ENCODE assay signal across 25 cellular contexts in the genomic region with DNA sequence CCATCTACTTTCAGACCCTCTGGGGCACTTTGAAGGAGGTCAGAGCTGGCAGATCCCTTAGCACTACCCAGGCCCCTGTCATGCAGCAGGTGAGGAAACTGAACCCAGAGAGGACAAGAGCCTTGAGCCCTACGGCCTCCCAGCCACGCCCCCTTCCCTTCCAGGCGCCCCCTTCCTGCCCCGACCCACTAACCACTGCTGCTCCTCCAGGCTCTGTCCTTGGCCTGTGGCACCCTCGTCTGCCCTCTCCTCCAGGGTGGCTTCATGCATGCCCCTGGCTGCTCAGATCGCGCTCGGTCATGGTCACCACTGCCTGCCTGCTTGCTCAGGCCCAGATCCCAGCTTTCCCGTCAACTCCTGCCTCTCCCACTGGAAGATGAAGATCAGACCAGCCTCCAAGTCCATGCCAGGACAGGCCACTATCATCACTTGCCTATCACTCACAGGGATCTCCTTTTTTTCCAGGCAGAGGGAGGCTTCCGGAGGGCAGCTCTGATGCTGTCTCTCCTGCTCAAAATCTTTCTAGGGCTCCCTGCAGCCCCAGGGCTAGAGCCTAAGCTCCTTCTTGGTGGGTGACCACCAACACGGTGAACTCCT.
"Had no signal": no experiment of that assay in that cellular context is flagged by ENCODE, and none has a peak within 500 bp of the region (broad histone marks: within the 10 kb centered on the region; RNA-seq: fewer than 3 reads in every experiment).

No MANE protein-coding gene starts in this region.

- H3K9me3 ChIP-seq: adrenal gland, MG63 had no signal

- H3K4me1 Mint-ChIP-seq: activated T-helper 17 cell treated with anti-CD3 and anti-CD28 coated beads, Interleukin-2, amount 50 U/mL, for 72 hours had no signal

- DNase-seq: activated CD4-positive, alpha-beta T cell treated with anti-CD3 and anti-CD28 coated beads for 4 hours; activated CD8-positive, alpha-beta memory T cell treated with anti-CD3 and anti-CD28 coated beads for 24 hours; activated gamma-delta T cell; activated naive CD4-positive, alpha-beta T cell treated with anti-CD3 and anti-CD28 coated beads for 36 hours; activated T-cell treated with anti-CD3 and anti-CD28 coated beads, Interleukin-2, amount 50 U/mL, for 48 hours; adrenal gland; anterior cingulate cortex; central memory CD4-positive, alpha-beta T cell; MG63; MV-4-11; NCI-H1092 treated with DMSO at 0.1 percent for 48 hours; NCI-H1417 treated with DMSO at 0.1 percent for 48 hours; NCI-H1694; NCI-H2029; NCI-H2107; NCI-H345; NCI-H510A; NCI-H526 treated with DMSO at 0.1 percent for 48 hours; NCI-H82; SIG-M5; T-helper 1 cell; WERI-Rb-1 had no signal

- H3K27me3 Mint-ChIP-seq: activated naive CD8-positive, alpha-beta T cell; activated T-helper 17 cell treated with anti-CD3 and anti-CD28 coated beads, Interleukin-2, amount 50 U/mL, for 72 hours had no signal

- H3K27me3 ChIP-seq: adrenal gland, MG63 had no signal

- H3K36me3 ChIP-seq: adrenal gland, MG63, WERI-Rb-1 had no signal

- H3K36me3 Mint-ChIP-seq: activated naive CD8-positive, alpha-beta T cell had no signal

- H3K27ac ChIP-seq: adrenal gland, WERI-Rb-1 had no signal

- H3K27ac Mint-ChIP-seq: activated naive CD4-positive, alpha-beta T cell treated with anti-CD3 and anti-CD28 coated beads for 36 hours; activated naive CD8-positive, alpha-beta T cell; activated T-helper 17 cell treated with anti-CD3 and anti-CD28 coated beads, Interleukin-2, amount 50 U/mL, for 72 hours had no signal

- ATAC-seq: activated CD4-positive, CD25-positive, alpha-beta regulatory T cell treated with anti-CD3 and anti-CD28 coated beads, Interleukin-2, amount 50 U/mL, for 24 hours; activated T-helper 17 cell treated with anti-CD3 and anti-CD28 coated beads, Interleukin-2, amount 50 U/mL, for 72 hours had no signal

- H3K4me3 Mint-ChIP-seq: activated naive CD4-positive, alpha-beta T cell treated with anti-CD3 and anti-CD28 coated beads for 36 hours; activated naive CD8-positive, alpha-beta T cell; activated T-helper 17 cell treated with anti-CD3 and anti-CD28 coated beads, Interleukin-2, amount 50 U/mL, for 72 hours had no signal

- H3K4me3 ChIP-seq: adrenal gland, MG63 had no signal

- H3K9me3 Mint-ChIP-seq: activated naive CD4-positive, alpha-beta T cell treated with anti-CD3 and anti-CD28 coated beads for 36 hours; activated T-helper 17 cell treated with anti-CD3 and anti-CD28 coated beads, Interleukin-2, amount 50 U/mL, for 72 hours had no signal

- H3K4me1 ChIP-seq: adrenal gland had no signal
